In genomic region chr12:65685514-65685913, GRCh38 we compare ENCODE assay signal across 8 cellular contexts.
DNase-seq lines count a peak whose midpoint lies in the region; ATAC-seq and TF ChIP-seq lines count a peak whose summit lies in the region.

No MANE protein-coding gene starts in this region.

- intact Hi-C loops in Right ventricle myocardium superior (cut with DNase I), result no loop called here
- intact Hi-C loops in right cardiac atrium (cut with DNase I), result no loop called here
- intact Hi-C loops in upper lobe of right lung (cut with DNase I), result no loop called here

- TF ChIP-seq CTCF in fibroblast of the aortic adventitia (IDR thresholded peaks at IDR 0.05; ENCODE audit: insufficient read depth, low read length) (peak; percentile 70), upper lobe of right lung (IDR thresholded peaks at IDR 0.05) (peak; percentile 53)

- DNase-seq in Right ventricle myocardium superior (no peak), right cardiac atrium (no peak), RKO (ENCODE audit: low spot score) (peak; percentile 66), fibroblast of the aortic adventitia (ENCODE audit: low read depth) (peak; percentile 66), upper lobe of right lung (no peak)
- DNase-seq in stimulated activated naive CD4-positive, alpha-beta T cell treated with Interleukin-2 at 50 U/mL for 16 hours (lab: John Stamatoyannopoulos, UW), result no peak

- H3K4me1 ChIP-seq in right cardiac atrium (ENCODE audit: control insufficient read depth, insufficient read depth, low read length) (no peaks in the 10 kb centered on the region), upper lobe of right lung (no peaks in the 10 kb centered on the region)

- no peaks in the 10 kb centered on the region for H3K27me3 ChIP-seq in right cardiac atrium (ENCODE audit: control insufficient read depth, insufficient read depth)
- H3K27me3 ChIP-seq in upper lobe of right lung, result no peaks in the 10 kb centered on the region

- H3K36me3 ChIP-seq in upper lobe of right lung, result no peaks in the 10 kb centered on the region

- H3K4me3 ChIP-seq in right cardiac atrium (ENCODE audit: low read length), result no peak overlapping the region
- H3K4me3 ChIP-seq in fibroblast of the aortic adventitia (ENCODE audit: low read depth, low read length), result no peak overlapping the region
- no peak overlapping the region for H3K4me3 ChIP-seq in upper lobe of right lung

- H3K9me3 ChIP-seq in right cardiac atrium (ENCODE audit: control insufficient read depth, low read length) (no peaks in the 10 kb centered on the region), upper lobe of right lung (no peaks in the 10 kb centered on the region)

- no peak overlapping the region for H3K27ac ChIP-seq in right cardiac atrium (ENCODE audit: low read length)
- no peak overlapping the region for H3K27ac ChIP-seq in upper lobe of right lung

- WGBS in right cardiac atrium, result 74% methylated on average over 4 of the region's 4 CpGs

- ATAC-seq in Right ventricle myocardium superior (ENCODE audit: poor library complexity) (peak; percentile 38), right cardiac atrium (no peak), upper lobe of right lung (peak; percentile 51), HG02678 (IDR thresholded peaks at IDR 0.05; ENCODE audit: unreplicated experiment) (no peak), GM21723 (IDR thresholded peaks at IDR 0.05; ENCODE audit: unreplicated experiment) (no peak)

Comparison
In these comparisons a context has a peak if more than half of its experiments do, and no peak if none do; other contexts are left out.
1. ATAC-seq: peak in Right ventricle myocardium superior (single experiment) and upper lobe of right lung (single experiment); none in right cardiac atrium (0 of 2), HG02678 (single experiment) and GM21723 (single experiment).
2. DNase-seq: peak in RKO (single experiment) and fibroblast of the aortic adventitia (single experiment); none in Right ventricle myocardium superior (single experiment), right cardiac atrium (0 of 3), upper lobe of right lung (single experiment) and stimulated activated naive CD4-positive, alpha-beta T cell treated with Interleukin-2 at 50 U/mL for 16 hours (single experiment).